In the genomic region with DNA sequence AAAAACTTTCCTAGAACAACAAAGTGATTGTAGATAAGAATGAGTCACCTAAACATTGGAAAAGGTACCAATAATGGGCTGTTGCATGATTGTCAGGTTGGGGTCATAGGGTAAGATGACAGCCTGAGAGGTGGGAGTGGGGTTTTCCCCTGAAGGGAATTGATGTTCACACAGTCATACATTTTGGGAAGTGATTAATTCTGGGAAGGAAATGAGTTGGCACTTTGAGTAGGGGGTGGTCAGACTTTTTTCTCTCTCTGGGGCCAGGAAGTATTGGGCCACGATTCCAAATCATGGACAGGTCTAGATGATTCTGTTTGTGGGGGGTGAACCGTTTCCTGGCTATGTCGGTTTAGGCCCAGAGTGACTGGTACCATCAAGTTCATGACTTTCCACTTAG, we compare ENCODE assay signal across 11 cellular contexts. TPM values are rescaled to one million over a fixed set of nuclear protein-coding genes. Genes with fewer than 3 reads are reported as not detected.
A peak's percentile ranks its signal among the peaks of the same experiment; 100 is the strongest.
DNase-seq lines count a peak whose midpoint lies in the region; ATAC-seq lines count a peak whose summit lies in the region.
"Had no signal": no experiment of that assay in that cellular context is flagged by ENCODE, and none has a peak within 500 bp of the region (broad histone marks: within the 10 kb centered on the region; RNA-seq: fewer than 3 reads in every experiment).

No MANE protein-coding gene starts in this region.

- peak; percentile 57 for DNase-seq in activated T-cell treated with anti-CD3 and anti-CD28 coated beads, Interleukin-2, amount 50 U/mL, for 24 hours
- DNase-seq in activated T-cell treated with anti-CD3 and anti-CD28 coated beads for 4 hours, result no peak
- peak; percentile 95 for DNase-seq in RKO (ENCODE audit: low spot score)
- DNase-seq in dermis blood vessel endothelial cell, result peak; percentile 89
- DNase-seq in stimulated activated CD4-positive, alpha-beta T cell treated with anti-CD3 and anti-CD28 coated beads, Interleukin-4, amount 100 ng/mL, for 24 hours, result peak; percentile 60
- no peak for DNase-seq in NCI-H187 (lab: John Stamatoyannopoulos, UW)
- no peak for DNase-seq in DMS53 (lab: John Stamatoyannopoulos, UW)
- DNase-seq: activated gamma-delta T cell treated with Interleukin-2 at 50 U/mL for 16 hours, NCI-H2029 treated with DMSO at 0.1 percent for 48 hours had no signal

- peaks cover 8% of the 10 kb centered on the region for H3K9me3 Mint-ChIP-seq in activated T-cell treated with anti-CD3 and anti-CD28 coated beads, Interleukin-2, amount 50 U/mL, for 24 hours

- H3K36me3 Mint-ChIP-seq in activated T-cell treated with anti-CD3 and anti-CD28 coated beads, Interleukin-2, amount 50 U/mL, for 24 hours (ENCODE audit: low read depth), result peaks cover 22% of the 10 kb centered on the region

- H3K4me1 Mint-ChIP-seq in activated T-cell treated with anti-CD3 and anti-CD28 coated beads, Interleukin-2, amount 50 U/mL, for 24 hours (ENCODE audit: low read depth), result peaks cover 76% of the 10 kb centered on the region

- peak overlapping the region; percentile 95 for H3K27ac Mint-ChIP-seq in activated T-cell treated with anti-CD3 and anti-CD28 coated beads, Interleukin-2, amount 50 U/mL, for 24 hours

- no peak overlapping the region for H3K4me3 Mint-ChIP-seq in activated T-cell treated with anti-CD3 and anti-CD28 coated beads, Interleukin-2, amount 50 U/mL, for 24 hours

- ATAC-seq in GM21737 (IDR thresholded peaks at IDR 0.05; ENCODE audit: unreplicated experiment), result no peak
- ATAC-seq: esophagus mucosa had no signal

- H3K27me3 Mint-ChIP-seq in activated T-cell treated with anti-CD3 and anti-CD28 coated beads, Interleukin-2, amount 50 U/mL, for 24 hours, result no peaks in the 10 kb centered on the region

RNA-seq across cellular contexts. Expression of gene TNFSF8, which starts 36.8 kb away (rescaled TPM):
- not detected in 2 replicates for total RNA-seq in dermis blood vessel endothelial cell

Comparison
In these comparisons a context has a peak if more than half of its experiments do, and no peak if none do; other contexts are left out.
1. DNase-seq: peak in activated T-cell treated with anti-CD3 and anti-CD28 coated beads, Interleukin-2, amount 50 U/mL, for 24 hours (single experiment), RKO (single experiment), dermis blood vessel endothelial cell (single experiment) and stimulated activated CD4-positive, alpha-beta T cell treated with anti-CD3 and anti-CD28 coated beads, Interleukin-4, amount 100 ng/mL, for 24 hours (single experiment); none in activated T-cell treated with anti-CD3 and anti-CD28 coated beads for 4 hours (single experiment), NCI-H187 (0 of 2) and DMS53 (single experiment).